Comparison of ENCODE assay signal across 30 cellular contexts in genomic region chr5:55484531-55484930, GRCh38.
"Had no signal": no experiment of that assay in that cellular context is flagged by ENCODE, and none has a peak within 500 bp of the region (broad histone marks: within the 10 kb centered on the region; RNA-seq: fewer than 3 reads in every experiment).

No MANE protein-coding gene starts in this region.

- H3K4me3 ChIP-seq: ascending aorta, gastroesophageal sphincter, lower lobe of right lung, mucosa of descending colon, right lobe of liver, thoracic aorta, uterus had no signal

- H3K27ac Mint-ChIP-seq: activated CD4-positive, alpha-beta memory T cell treated with anti-CD3 and anti-CD28 coated beads for 36 hours; activated CD4-positive, alpha-beta T cell treated with anti-CD3 and anti-CD28 coated beads, Interleukin-2, amount 10 ng/mL, durations not matched to agents 24 days and 14 days; activated naive CD4-positive, alpha-beta T cell treated with anti-CD3 and anti-CD28 coated beads, Interleukin-2, amount 10 ng/mL, durations not matched to agents 7 days and 5 days; activated naive CD8-positive, alpha-beta T cell treated with anti-CD3 and anti-CD28 coated beads, Interleukin-2, amount 10 ng/mL, durations not matched to agents 7 days and 5 days; activated T-cell treated with anti-CD3 and anti-CD28 coated beads, Interleukin-2, amount 50 U/mL, for 24 hours; brain; effector memory CD8-positive, alpha-beta T cell; T-helper 17 cell; type B pancreatic cell had no signal

- H3K9me3 Mint-ChIP-seq: activated CD4-positive, alpha-beta memory T cell treated with anti-CD3 and anti-CD28 coated beads for 36 hours; activated CD4-positive, alpha-beta T cell treated with anti-CD3 and anti-CD28 coated beads, Interleukin-2, amount 10 ng/mL, durations not matched to agents 24 days and 14 days; activated naive CD4-positive, alpha-beta T cell treated with anti-CD3 and anti-CD28 coated beads, Interleukin-2, amount 10 ng/mL, durations not matched to agents 7 days and 5 days; activated naive CD8-positive, alpha-beta T cell treated with anti-CD3 and anti-CD28 coated beads, Interleukin-2, amount 10 ng/mL, durations not matched to agents 7 days and 5 days; activated T-cell treated with anti-CD3 and anti-CD28 coated beads, Interleukin-2, amount 50 U/mL, for 24 hours; brain; effector memory CD8-positive, alpha-beta T cell; nephron progenitor cell; type B pancreatic cell had no signal

- H3K9me3 ChIP-seq: ascending aorta, gastroesophageal sphincter, lower lobe of right lung, mucosa of descending colon, neutrophil, right lobe of liver, thoracic aorta, uterus had no signal

- H3K27me3 ChIP-seq: ascending aorta, gastroesophageal sphincter, neutrophil, right lobe of liver, uterus had no signal

- H3K4me3 Mint-ChIP-seq: activated CD4-positive, alpha-beta memory T cell treated with anti-CD3 and anti-CD28 coated beads for 36 hours; activated CD4-positive, alpha-beta T cell treated with anti-CD3 and anti-CD28 coated beads, Interleukin-2, amount 10 ng/mL, durations not matched to agents 24 days and 14 days; activated naive CD4-positive, alpha-beta T cell treated with anti-CD3 and anti-CD28 coated beads, Interleukin-2, amount 10 ng/mL, durations not matched to agents 7 days and 5 days; activated naive CD8-positive, alpha-beta T cell treated with anti-CD3 and anti-CD28 coated beads, Interleukin-2, amount 10 ng/mL, durations not matched to agents 7 days and 5 days; activated T-cell treated with anti-CD3 and anti-CD28 coated beads, Interleukin-2, amount 50 U/mL, for 24 hours; brain; effector memory CD8-positive, alpha-beta T cell; nephron progenitor cell; T-helper 17 cell; type B pancreatic cell had no signal

- H3K27ac ChIP-seq: ascending aorta, gastroesophageal sphincter, lower lobe of right lung, neutrophil, right lobe of liver, thoracic aorta, uterus, WERI-Rb-1 had no signal

- H3K4me1 ChIP-seq: lower lobe of right lung, uterus had no signal

- FAIRE-seq: endothelial cell of umbilical vein had no signal

- H3K27me3 Mint-ChIP-seq: activated CD4-positive, alpha-beta memory T cell treated with anti-CD3 and anti-CD28 coated beads for 36 hours; activated CD4-positive, alpha-beta T cell treated with anti-CD3 and anti-CD28 coated beads, Interleukin-2, amount 10 ng/mL, durations not matched to agents 24 days and 14 days; activated naive CD4-positive, alpha-beta T cell treated with anti-CD3 and anti-CD28 coated beads, Interleukin-2, amount 10 ng/mL, durations not matched to agents 7 days and 5 days; activated naive CD8-positive, alpha-beta T cell treated with anti-CD3 and anti-CD28 coated beads, Interleukin-2, amount 10 ng/mL, durations not matched to agents 7 days and 5 days; activated T-cell treated with anti-CD3 and anti-CD28 coated beads, Interleukin-2, amount 50 U/mL, for 24 hours; brain; effector memory CD8-positive, alpha-beta T cell; T-helper 17 cell; type B pancreatic cell had no signal

- DNase-seq: activated CD4-positive, alpha-beta memory T cell treated with anti-CD3 and anti-CD28 coated beads for 36 hours; activated CD4-positive, alpha-beta T cell treated with anti-CD3 and anti-CD28 coated beads, Interleukin-2, amount 10 ng/mL, durations not matched to agents 24 days and 14 days; activated CD4-positive, CD25-positive, alpha-beta regulatory T cell treated with anti-CD3 and anti-CD28 coated beads, Interleukin-2, amount 50 U/mL, for 72 hours; activated CD8-positive, alpha-beta memory T cell treated with anti-CD3 and anti-CD28 coated beads, Interleukin-2, amount 50 U/mL, for 48 hours; activated gamma-delta T cell; activated naive CD4-positive, alpha-beta T cell treated with anti-CD3 and anti-CD28 coated beads, Interleukin-2, amount 10 ng/mL, durations not matched to agents 7 days and 5 days; activated naive CD8-positive, alpha-beta T cell treated with anti-CD3 and anti-CD28 coated beads, Interleukin-2, amount 10 ng/mL, durations not matched to agents 7 days and 5 days; activated T-cell treated with anti-CD3 and anti-CD28 coated beads, Interleukin-2, amount 50 U/mL, for 24 hours; cortex of kidney; effector memory CD8-positive, alpha-beta T cell; hippocampal formation; kidney glomerular epithelial cell; lower lobe of right lung; mesenchymal stem cell; mucosa of descending colon; nephron progenitor cell; right lobe of liver; stimulated activated CD4-positive, alpha-beta T cell treated with anti-CD3 and anti-CD28 coated beads, Interleukin-2, amount 100 ng/mL, for 48 hours; stimulated activated naive CD8-positive, alpha-beta T cell treated with anti-CD3 and anti-CD28 coated beads, Interleukin-15, Interleukin-2, amounts not matched to agents 100 U/mL and 50 U/mL, for 24 hours; T-helper 17 cell; T1000; uterus; WERI-Rb-1 had no signal

- ATAC-seq: effector memory CD8-positive, alpha-beta T cell; gastroesophageal sphincter; lower lobe of right lung; mucosa of descending colon; stimulated activated naive CD8-positive, alpha-beta T cell treated with anti-CD3 and anti-CD28 coated beads, Interleukin-15, Interleukin-2, amounts not matched to agents 100 U/mL and 50 U/mL, for 24 hours; T-helper 17 cell had no signal

- H3K36me3 ChIP-seq: neutrophil, right lobe of liver, uterus, WERI-Rb-1 had no signal
